1 cellular context compared by ENCODE assay signal in the genomic region with DNA sequence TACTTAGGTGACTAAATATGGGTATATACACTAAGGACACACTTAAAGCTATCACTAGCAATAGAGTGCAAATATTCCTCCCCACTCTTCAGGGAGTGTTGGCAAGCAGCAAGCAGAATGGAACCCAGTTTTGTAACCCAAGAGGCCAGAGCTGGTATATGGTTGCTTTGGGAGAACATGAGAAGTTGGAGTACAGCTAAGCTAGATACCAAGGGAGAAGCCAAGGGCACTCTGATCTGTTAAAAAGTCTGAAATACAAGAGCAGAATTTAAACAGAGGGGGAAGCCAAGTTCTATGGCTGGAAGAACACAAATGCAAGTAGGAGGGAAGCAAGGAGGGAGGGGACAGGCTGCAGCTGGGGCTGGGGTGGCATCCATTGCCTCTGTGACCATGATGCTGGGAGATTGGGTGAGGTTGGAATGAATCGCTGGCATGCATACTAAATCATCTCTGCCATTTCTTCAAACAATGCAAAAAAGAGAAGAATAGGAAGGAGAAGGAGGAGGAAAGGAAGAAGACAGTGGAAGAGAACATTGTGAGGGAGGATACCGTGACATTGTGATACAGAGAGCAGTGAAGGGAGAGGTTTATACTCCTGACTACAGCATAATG.
TF ChIP-seq lines count a peak whose summit lies in the region.

No MANE protein-coding gene starts in this region.

TF ChIP-seq in H1, 55 proteins besides CTCF, POLR2A, EP300 and RAD21 (continued from another document):
- no peak for TF ChIP-seq CTBP2 (IDR thresholded peaks at IDR 0.05; ENCODE audit: borderline replicate concordance, insufficient read depth, insufficient read length, low read length)
- no peak for TF ChIP-seq YY1 (IDR thresholded peaks at IDR 0.05; ENCODE audit: low read depth, low read length)
- TF ChIP-seq, protein P1, sequence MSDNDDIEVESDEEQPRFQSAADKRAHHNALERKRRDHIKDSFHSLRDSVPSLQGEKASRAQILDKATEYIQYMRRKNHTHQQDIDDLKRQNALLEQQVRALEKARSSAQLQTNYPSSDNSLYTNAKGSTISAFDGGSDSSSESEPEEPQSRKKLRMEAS (IDR thresholded peaks at IDR 0.05), result no peak
- no peak for TF ChIP-seq KDM4A (IDR thresholded peaks at IDR 0.05; ENCODE audit: low read depth, low read length, severe bottlenecking)
- TF ChIP-seq RFX5 (IDR thresholded peaks at IDR 0.05; ENCODE audit: borderline replicate concordance, low read depth, low read length), result no peak
- TF ChIP-seq HDAC6 (IDR thresholded peaks at IDR 0.05; ENCODE audit: low read depth, low read length), result no peak
- TF ChIP-seq RXRA (IDR thresholded peaks at IDR 0.05; ENCODE audit: insufficient read depth, low read depth, low read length), result no peak
- TF ChIP-seq ZNF274 (IDR thresholded peaks at IDR 0.05; ENCODE audit: borderline replicate concordance, extremely low read depth, low read length), result no peak
TF ChIP-seq in H1: peak in this region for 0.
